ENCODE assay signal across 19 cellular contexts in genomic region chrX:69305333-69306062, GRCh38.
A peak's percentile ranks its signal among the peaks of the same experiment; 100 is the strongest.
DNase-seq lines count a peak whose midpoint lies in the region; FAIRE-seq and TF ChIP-seq lines count a peak whose summit lies in the region.
"Had no signal": no experiment of that assay in that cellular context is flagged by ENCODE, and none has a peak within 500 bp of the region (broad histone marks: within the 10 kb centered on the region; RNA-seq: fewer than 3 reads in every experiment).

No MANE protein-coding gene starts in this region.

- DNase-seq in kidney (peak; percentile 52), HCEC 1CT (no peak), activated gamma-delta T cell treated with Interleukin-2 at 50 U/mL for 16 hours (no peak)
- DNase-seq in stimulated activated CD4-positive, alpha-beta T cell treated with anti-CD3 and anti-CD28 coated beads, Interleukin-15, amount 100 ng/mL, for 24 hours, result no peak
- DNase-seq in stimulated activated CD4-positive, alpha-beta T cell treated with anti-CD3 and anti-CD28 coated beads, Interleukin-2, amount 100 ng/mL, for 24 hours, result no peak
- DNase-seq: activated CD4-positive, alpha-beta T cell treated with anti-CD3 and anti-CD28 coated beads, Interleukin-2, amount 50 U/mL, for 4 hours; CD8-positive, alpha-beta T cell; effector CD4-positive, alpha-beta T cell; naive thymus-derived CD4-positive, alpha-beta T cell; NCI-H1694; NCI-H69; Peyer's patch; psoas muscle had no signal

- H3K27ac ChIP-seq in BLaER1 (no peak overlapping the region), HUES6 (ENCODE audit: low read depth, low read length) (peak overlapping the region; percentile 61; the same call in 1 of the 2 replicates), ectodermal cell (ENCODE audit: insufficient read depth, low read depth, low read length, poor library complexity, severe bottlenecking) (peak overlapping the region; percentile 60), kidney (ENCODE audit: low read depth in 2 of 2, low read length in 2 of 2) (no peak overlapping the region)
- H3K27ac ChIP-seq: Peyer's patch, psoas muscle had no signal

- FAIRE-seq in kidney (lab: Jason Lieb, UNC), result no peak
- FAIRE-seq: GM12878, H54 had no signal

- WGBS in ectodermal cell, 2 experiments, result 3 to 4% methylated on average over 39 of the region's 39 CpGs

- H4K20me1 ChIP-seq in BLaER1, result no peaks in the 10 kb centered on the region

- intact Hi-C loops in kidney (cut with DNase I), result no loop called here

- H3K27me3 ChIP-seq in BLaER1, result peaks cover 68% of the 10 kb centered on the region
- peaks cover 10% of the 10 kb centered on the region; the same call in 1 of the 2 replicates for H3K27me3 ChIP-seq in HUES6 (ENCODE audit: control insufficient read depth, insufficient read depth, low read length)
- no peaks in the 10 kb centered on the region for H3K27me3 ChIP-seq in ectodermal cell (ENCODE audit: control insufficient read depth, insufficient read depth, low read length, poor library complexity, severe bottlenecking)
- H3K27me3 ChIP-seq: Peyer's patch had no signal

- H3K4me1 ChIP-seq in BLaER1 (no peaks in the 10 kb centered on the region), HUES6 (ENCODE audit: control insufficient read depth, insufficient read depth, low read length) (peaks cover 39% of the 10 kb centered on the region), ectodermal cell (ENCODE audit: control insufficient read depth, insufficient read depth, low read length) (peaks cover 8% of the 10 kb centered on the region), kidney (ENCODE audit: control insufficient read depth in 1 of 2, insufficient read depth in 1 of 2, low read depth in 1 of 2, low read length in 2 of 2) (no peaks in the 10 kb centered on the region)
- H3K4me1 ChIP-seq: Peyer's patch, psoas muscle had no signal

- no peak overlapping the region for H3K9ac ChIP-seq in BLaER1
- no peak overlapping the region for H3K9ac ChIP-seq in HUES6 (ENCODE audit: low read length)
- no peak overlapping the region for H3K9ac ChIP-seq in kidney (ENCODE audit: low read length in 2 of 2)

- H3K36me3 ChIP-seq in BLaER1, result no peaks in the 10 kb centered on the region
- H3K36me3 ChIP-seq in HUES6 (ENCODE audit: control insufficient read depth, insufficient read depth, low read length), result no peaks in the 10 kb centered on the region
- H3K36me3 ChIP-seq in ectodermal cell (ENCODE audit: control insufficient read depth, insufficient read depth, low read length), result no peaks in the 10 kb centered on the region
- no peaks in the 10 kb centered on the region for H3K36me3 ChIP-seq in kidney (ENCODE audit: control insufficient read depth in 1 of 2, insufficient read depth in 2 of 2, low read length in 2 of 2)
- H3K36me3 ChIP-seq: Peyer's patch had no signal

- no peak for TF ChIP-seq CTCF in kidney (IDR thresholded peaks at IDR 0.05; ENCODE audit: borderline replicate concordance, extremely low read depth, insufficient read depth)

- H3K4me2 ChIP-seq in BLaER1, result peak overlapping the region; percentile 20

- no peak overlapping the region for H3K4me3 ChIP-seq in BLaER1
- peak overlapping the region; percentile 41 for H3K4me3 ChIP-seq in HUES6 (ENCODE audit: low read depth, low read length)
- no peak overlapping the region for H3K4me3 ChIP-seq in ectodermal cell (ENCODE audit: insufficient read depth, low read depth, low read length)
- H3K4me3 ChIP-seq in kidney (ENCODE audit: low read length in 2 of 2), result no peak overlapping the region
- H3K4me3 ChIP-seq: GM12878, lung, Peyer's patch, psoas muscle had no signal

- H3K9me3 ChIP-seq in BLaER1, result no peaks in the 10 kb centered on the region
- no peaks in the 10 kb centered on the region for H3K9me3 ChIP-seq in HUES6 (ENCODE audit: control insufficient read depth, insufficient read depth, low read depth, low read length)
- H3K9me3 ChIP-seq in ectodermal cell (ENCODE audit: control insufficient read depth, low read length), result no peaks in the 10 kb centered on the region
- no peaks in the 10 kb centered on the region for H3K9me3 ChIP-seq in kidney (ENCODE audit: control insufficient read depth in 1 of 2, low read length in 2 of 2)
- H3K9me3 ChIP-seq: Peyer's patch, psoas muscle had no signal

Comparison
In these comparisons a context has a peak if more than half of its experiments do, and no peak if none do; other contexts are left out.
1. H3K27ac ChIP-seq: peak in HUES6 (single experiment) and ectodermal cell (single experiment); none in BLaER1 (single experiment) and kidney (0 of 2).